Comparison of ENCODE assay signal across 15 cellular contexts in the genomic region with DNA sequence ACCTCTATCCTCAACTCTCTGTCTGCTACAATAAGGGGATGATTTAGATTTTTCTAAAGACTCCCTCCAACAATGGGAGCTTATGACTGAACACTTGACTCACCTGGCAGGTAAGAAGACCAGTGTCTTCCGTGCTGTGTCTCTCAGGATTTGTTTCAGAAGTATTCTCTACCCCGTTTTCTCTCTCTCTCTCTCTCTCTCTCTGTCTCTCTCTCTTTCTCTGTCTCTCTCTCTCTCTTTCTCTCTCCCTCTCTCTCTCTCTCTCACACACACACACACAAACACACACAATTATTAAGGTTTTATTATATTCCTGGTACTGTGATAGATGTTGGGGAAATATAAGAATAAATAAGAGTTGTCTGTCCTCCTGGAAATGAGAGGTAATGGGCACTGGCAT.
"Had no signal": no experiment of that assay in that cellular context is flagged by ENCODE, and none has a peak within 500 bp of the region (broad histone marks: within the 10 kb centered on the region; RNA-seq: fewer than 3 reads in every experiment).

No MANE protein-coding gene starts in this region.

- H3K9me2 ChIP-seq: SK-N-SH had no signal

- H3K4me1 Mint-ChIP-seq: activated CD4-positive, alpha-beta T cell treated with anti-CD3 and anti-CD28 coated beads, Interleukin-2, amount 10 ng/mL, durations not matched to agents 24 days and 14 days; activated naive CD4-positive, alpha-beta T cell treated with anti-CD3 and anti-CD28 coated beads, Interleukin-2, amount 10 ng/mL, durations not matched to agents 7 days and 5 days; memory B cell; neural crest cell had no signal

- H3K27me3 Mint-ChIP-seq: activated CD4-positive, alpha-beta T cell treated with anti-CD3 and anti-CD28 coated beads, Interleukin-2, amount 10 ng/mL, durations not matched to agents 24 days and 14 days; activated naive CD4-positive, alpha-beta T cell treated with anti-CD3 and anti-CD28 coated beads, Interleukin-2, amount 10 ng/mL, durations not matched to agents 7 days and 5 days had no signal

- H3K9ac ChIP-seq: SK-N-SH had no signal

- DNase-seq: activated CD4-positive, alpha-beta T cell treated with anti-CD3 and anti-CD28 coated beads, Interleukin-2, amount 10 ng/mL, durations not matched to agents 24 days and 14 days; activated naive CD4-positive, alpha-beta T cell treated with anti-CD3 and anti-CD28 coated beads, Interleukin-2, amount 10 ng/mL, durations not matched to agents 7 days and 5 days; ovary; SK-N-SH; stimulated activated CD4-positive, alpha-beta T cell treated with anti-CD3 and anti-CD28 coated beads, Interleukin-2, amount 100 ng/mL, for 48 hours; stomach had no signal

- FAIRE-seq: endothelial cell of umbilical vein, islet of Langerhans, urothelium cell line had no signal

- H3K36me3 ChIP-seq: ovary, stomach, thoracic aorta had no signal

- H3K4me1 ChIP-seq: foreskin keratinocyte, stomach had no signal

- H3K4me2 ChIP-seq: SK-N-SH had no signal

- H3K27ac Mint-ChIP-seq: activated CD4-positive, alpha-beta T cell treated with anti-CD3 and anti-CD28 coated beads, Interleukin-2, amount 10 ng/mL, durations not matched to agents 24 days and 14 days; activated naive CD4-positive, alpha-beta T cell treated with anti-CD3 and anti-CD28 coated beads, Interleukin-2, amount 10 ng/mL, durations not matched to agents 7 days and 5 days; activated T-helper 2 cell treated with anti-CD3 and anti-CD28 coated beads, Interferon-gamma antibody, Interleukin-2, Interleukin-4, amounts not matched to agents 10 μg/mL and 5 μg/mL and 100 μg/mL, durations not matched to agents 14 hours and 24 hours and 36 hours; memory B cell; WTC11 had no signal

- H3K9me3 ChIP-seq: ovary, SK-N-SH, stomach, thoracic aorta had no signal

- H3K4me3 ChIP-seq: ovary, stomach, thoracic aorta had no signal

- H3K36me3 Mint-ChIP-seq: activated naive CD4-positive, alpha-beta T cell treated with anti-CD3 and anti-CD28 coated beads, Interleukin-2, amount 10 ng/mL, durations not matched to agents 7 days and 5 days; memory B cell; WTC11 had no signal

- H3K4me3 Mint-ChIP-seq: activated CD4-positive, alpha-beta T cell treated with anti-CD3 and anti-CD28 coated beads, Interleukin-2, amount 10 ng/mL, durations not matched to agents 24 days and 14 days; activated naive CD4-positive, alpha-beta T cell treated with anti-CD3 and anti-CD28 coated beads, Interleukin-2, amount 10 ng/mL, durations not matched to agents 7 days and 5 days; memory B cell; neural crest cell; WTC11 had no signal

- H3K27me3 ChIP-seq: ovary, stomach had no signal

- H3K27ac ChIP-seq: foreskin keratinocyte, ovary, stomach, thoracic aorta had no signal
